ENCODE assay signal across 8 cellular contexts in genomic region chr13:99124695-99125334, GRCh38.
DNase-seq lines count a peak whose midpoint lies in the region; TF ChIP-seq lines count a peak whose summit lies in the region.

No MANE protein-coding gene starts in this region.

- CTCF ChIA-PET in mammary epithelial cell (lab: Charles Lee; ENCODE audit: low non-redundant PET) = no interaction called here

- H3K36me3 ChIP-seq in GM23248 (ENCODE audit: low read depth) (no peaks in the 10 kb centered on the region), mammary epithelial cell (ENCODE audit: insufficient read depth, low read length) (no peaks in the 10 kb centered on the region)

- no peak for TF ChIP-seq CTCF in mammary epithelial cell (conservative IDR thresholded peaks at IDR 0.05 in 1 of 2, IDR thresholded peaks at IDR 0.05 in 1 of 2; ENCODE audit: extremely low read depth in 1 of 2, insufficient read depth in 1 of 2, low read depth in 1 of 2, low read length in 2 of 2)

- no peaks in the 10 kb centered on the region for H3K9me2 ChIP-seq in GM23248 (ENCODE audit: insufficient read depth)

- H3K4me3 ChIP-seq in GM23248 = peak overlapping the region; percentile 54
- H3K4me3 ChIP-seq in mammary epithelial cell (replicated peaks in 1 of 3; ENCODE audit: insufficient read depth in 1 of 3, low read depth in 2 of 3, low read length in 3 of 3) = no peak overlapping the region

- H4K20me1 ChIP-seq in GM23248 (ENCODE audit: insufficient read depth) (no peaks in the 10 kb centered on the region), mammary epithelial cell (ENCODE audit: insufficient read depth, low read length) (no peaks in the 10 kb centered on the region)

- no peaks in the 10 kb centered on the region for H3K79me2 ChIP-seq in GM23248 (ENCODE audit: insufficient read depth)
- H3K79me2 ChIP-seq in mammary epithelial cell (ENCODE audit: insufficient read depth, low read length) = no peaks in the 10 kb centered on the region

- in situ Hi-C loops in GM23248 (cut with MboI) (no loop called here), mammary epithelial cell (cut with MboI; ENCODE audit: low sequenced_read_pairs in 2 of 2) (no loop called here)

- H3K27ac ChIP-seq in GM23248 (no peak overlapping the region), mammary epithelial cell (ENCODE audit: insufficient read depth, low read depth, low read length) (peak overlapping the region; percentile 26)

- intact Hi-C loops in mammary epithelial cell (cut with micrococcal nuclease) = no loop called here

- peak; percentile 24 for DNase-seq in NK-92 treated with Interleukin-12 subunit alpha and Interleukin-12 subunit beta, amount 100 ng/mL, for 24 hours (lab: John Stamatoyannopoulos, UW)
- DNase-seq in NK-92 (lab: John Stamatoyannopoulos, UW; ENCODE audit: unreplicated experiment) (no peak), GM23248 (peak; percentile 69), MV-4-11 (lab: John Stamatoyannopoulos, UW) (peak; percentile 77), mammary epithelial cell (peak; percentile 66), smooth muscle cell of the brain vasculature (ENCODE audit: low read depth, low spot score) (peak; percentile 12), LoVo (ENCODE audit: low spot score) (no peak)
- no peak for DNase-seq in stimulated activated naive CD4-positive, alpha-beta T cell (lab: John Stamatoyannopoulos, UW)

- no TSS peak for BruUV-seq in mammary epithelial cell (replicated peaks; lab: Mats Ljungman, UMichigan)

- dilution Hi-C loops in mammary epithelial cell (cut with HindIII; ENCODE audit: low sequenced_read_pairs) = no loop called here

- H3F3A ChIP-seq in GM23248 (ENCODE audit: insufficient read depth) = peaks cover 17% of the 10 kb centered on the region

- WGBS in GM23248 (ENCODE audit: low coverage in 1 of 2, low lambda C conversion rate in 2 of 2, missing lambda C conversion rate in 2 of 2), 2 experiments = 11% methylated on average over 11 of the region's 11 CpGs
- WGBS in mammary epithelial cell (ENCODE audit: low coverage, missing lambda C conversion rate) = 29% methylated on average over 11 of the region's 11 CpGs

- H3K4me1 ChIP-seq in GM23248 (ENCODE audit: insufficient read depth) (peaks cover 24% of the 10 kb centered on the region), mammary epithelial cell (ENCODE audit: insufficient read depth, low read length) (peaks cover 22% of the 10 kb centered on the region)

- H3K9ac ChIP-seq in GM23248 (0 out of 2 replicates have a peak overlapping the region, but pooled peaks have one; percentile 1), mammary epithelial cell (ENCODE audit: insufficient read depth, low read length) (no peak overlapping the region)

- H2AFZ ChIP-seq in GM23248 (peak overlapping the region; percentile 34), mammary epithelial cell (ENCODE audit: low read depth, low read length) (peak overlapping the region; percentile 30)

- H3K9me3 ChIP-seq in GM23248 (ENCODE audit: low read depth) (no peaks in the 10 kb centered on the region), mammary epithelial cell (replicated peaks; ENCODE audit: insufficient read depth, low read length) (no peaks in the 10 kb centered on the region)

- H3K4me2 ChIP-seq in GM23248 (ENCODE audit: unreplicated experiment) = peak overlapping the region; percentile 76
- peak overlapping the region; percentile 56 for H3K4me2 ChIP-seq in mammary epithelial cell (ENCODE audit: insufficient read depth, low read depth, low read length)

- no peaks in the 10 kb centered on the region for H3K27me3 ChIP-seq in GM23248 (replicated peaks; ENCODE audit: insufficient read depth)
- no peaks in the 10 kb centered on the region for H3K27me3 ChIP-seq in mammary epithelial cell (ENCODE audit: insufficient read depth, low read length)

Comparison
In these comparisons a context has a peak if more than half of its experiments do, and no peak if none do; other contexts are left out.
1. DNase-seq: peak in NK-92 treated with Interleukin-12 subunit alpha and Interleukin-12 subunit beta, amount 100 ng/mL, for 24 hours (single experiment), GM23248 (single experiment), MV-4-11 (single experiment), mammary epithelial cell (single experiment) and smooth muscle cell of the brain vasculature (single experiment); none in NK-92 (single experiment), LoVo (single experiment) and stimulated activated naive CD4-positive, alpha-beta T cell (0 of 6).